Comparison of ENCODE assay signal across 8 cellular contexts in the genomic region with DNA sequence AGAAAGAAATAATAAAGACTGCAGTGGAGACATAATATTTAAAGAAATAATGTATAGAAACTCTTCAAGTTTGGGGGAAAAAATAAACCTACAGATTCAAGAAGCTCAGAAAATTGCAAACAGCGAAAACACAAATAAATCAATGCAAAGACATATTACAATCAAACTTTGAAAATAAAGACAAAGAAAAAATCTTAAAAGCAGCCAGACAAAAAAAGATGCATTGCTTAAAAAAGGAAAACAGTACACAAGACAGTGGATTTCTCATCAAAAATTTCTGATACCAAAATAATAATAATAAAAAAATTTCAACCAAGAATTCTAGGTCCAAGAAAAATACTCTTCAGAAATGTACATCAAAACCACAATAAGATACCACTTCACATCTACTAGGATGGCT.
"Had no signal": no experiment of that assay in that cellular context is flagged by ENCODE, and none has a peak within 500 bp of the region (broad histone marks: within the 10 kb centered on the region; RNA-seq: fewer than 3 reads in every experiment).

No MANE protein-coding gene starts in this region.

- H3K4me1 Mint-ChIP-seq: IgD-negative memory B cell had no signal

- H3K4me3 Mint-ChIP-seq: IgD-negative memory B cell had no signal

- ATAC-seq: HepG2 had no signal

- FAIRE-seq: HepG2, HTR-8/SVneo had no signal

- H3K9ac ChIP-seq: KMS-11 had no signal

- H3K4me2 ChIP-seq: KMS-11 had no signal

- DNase-seq: IMR-90, KBM-7, KG1 had no signal

- H3K27ac Mint-ChIP-seq: IgD-negative memory B cell had no signal

- H3K27me3 Mint-ChIP-seq: IgD-negative memory B cell had no signal

- H3K27ac ChIP-seq: HL-60, KMS-11 had no signal
